Comparison of ENCODE assay signal across 8 cellular contexts in the genomic region with DNA sequence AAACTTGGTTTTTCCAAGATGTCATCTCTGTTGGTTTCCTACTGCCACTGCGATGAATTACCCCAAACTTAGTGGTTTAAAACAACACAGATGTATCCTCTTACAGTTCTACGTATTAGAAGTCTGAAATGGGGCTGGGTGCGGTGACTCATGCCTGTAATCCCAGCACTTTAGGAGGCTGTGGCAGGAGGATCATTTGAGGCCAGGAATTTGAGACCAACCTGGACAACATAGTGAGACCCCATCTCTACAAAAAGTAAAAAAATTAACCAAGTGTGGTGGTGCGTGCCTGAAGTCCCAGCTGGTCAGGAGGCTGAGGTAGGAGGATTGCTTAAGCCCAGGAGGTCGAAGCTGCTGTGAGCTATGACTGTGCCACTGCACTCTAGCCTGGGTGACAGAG.
"Had no signal": no experiment of that assay in that cellular context is flagged by ENCODE, and none has a peak within 500 bp of the region (broad histone marks: within the 10 kb centered on the region; RNA-seq: fewer than 3 reads in every experiment).

No MANE protein-coding gene starts in this region.

- ATAC-seq: GM12878 had no signal

- H3K4me3 ChIP-seq: GM12878 had no signal

- DNase-seq: GDM1, GF-D8 had no signal

- FAIRE-seq: G401.6, GM12878, GM12891, GM12892, GM18507, GM19239 had no signal
